Comparison of ENCODE assay signal across 1 cellular context in genomic region chr12:104571328-104571727, GRCh38.
TF ChIP-seq lines count a peak whose summit lies in the region.

No MANE protein-coding gene starts in this region.

TF ChIP-seq in GM12878, 131 proteins besides CTCF, POLR2A, EP300 and RAD21 (continued from another document):
- no peak for TF ChIP-seq GATAD2B (conservative IDR thresholded peaks at IDR 0.05; ENCODE audit: low read depth)
- no peak; the same call in 1 of the 2 replicates for TF ChIP-seq JUNB (IDR thresholded peaks at IDR 0.05)
- TF ChIP-seq KDM1A (IDR thresholded peaks at IDR 0.05; ENCODE audit: borderline replicate concordance), result no peak
- 0 out of 2 replicates have a peak, but pooled peaks have one; percentile 37 for TF ChIP-seq NFIC (IDR thresholded peaks at IDR 0.05; ENCODE audit: low read depth, low read length)
- TF ChIP-seq RELB (IDR thresholded peaks at IDR 0.05; ENCODE audit: low read depth), result no peak
- TF ChIP-seq IKZF1 (conservative IDR thresholded peaks at IDR 0.05), result peak; percentile 66
- no peak for TF ChIP-seq MTA3 (IDR thresholded peaks at IDR 0.05; ENCODE audit: borderline replicate concordance, low read length)
- TF ChIP-seq ATF3 (IDR thresholded peaks at IDR 0.05; ENCODE audit: borderline replicate concordance, extremely low read depth, low read depth, low read length), result no peak
- no peak for TF ChIP-seq FOXM1 (IDR thresholded peaks at IDR 0.05; ENCODE audit: low read depth, low read length)
- peak in 1 of 2 experiments; percentile 71; a peak in 2 of 4 replicates for TF ChIP-seq BHLHE40 (IDR thresholded peaks at IDR 0.05; ENCODE audit: borderline replicate concordance in 1 of 2, low read depth in 2 of 2, low read length in 1 of 2)
- no peak for TF ChIP-seq NR2C2 (IDR thresholded peaks at IDR 0.05; ENCODE audit: borderline replicate concordance, control insufficient read depth, insufficient read length, low read depth)
- TF ChIP-seq MEF2B (IDR thresholded peaks at IDR 0.05; ENCODE audit: partially characterized antibody, poor library complexity, severe bottlenecking), result no peak
- no peak for TF ChIP-seq FOXK2 (IDR thresholded peaks at IDR 0.05)
- TF ChIP-seq ZNF217 (IDR thresholded peaks at IDR 0.05), result no peak
- TF ChIP-seq NR2F1 (conservative IDR thresholded peaks at IDR 0.05), result peak; percentile 95
- no peak for TF ChIP-seq HDGF (IDR thresholded peaks at IDR 0.05)
- 0 out of 2 replicates have a peak, but pooled peaks have one; percentile 35 for TF ChIP-seq CBFB (IDR thresholded peaks at IDR 0.05; ENCODE audit: low read depth)
- TF ChIP-seq RELA (IDR thresholded peaks at IDR 0.05; ENCODE audit: borderline replicate concordance, partially characterized antibody), result no peak
- peak; percentile 93 for TF ChIP-seq SPI1 (IDR thresholded peaks at IDR 0.05; ENCODE audit: borderline replicate concordance, insufficient read depth, low read depth, low read length)
- no peak for TF ChIP-seq BCL3 (IDR thresholded peaks at IDR 0.05; ENCODE audit: borderline replicate concordance, insufficient read depth, low read depth, low read length, poor library complexity, severe bottlenecking)
- TF ChIP-seq, protein P1, sequence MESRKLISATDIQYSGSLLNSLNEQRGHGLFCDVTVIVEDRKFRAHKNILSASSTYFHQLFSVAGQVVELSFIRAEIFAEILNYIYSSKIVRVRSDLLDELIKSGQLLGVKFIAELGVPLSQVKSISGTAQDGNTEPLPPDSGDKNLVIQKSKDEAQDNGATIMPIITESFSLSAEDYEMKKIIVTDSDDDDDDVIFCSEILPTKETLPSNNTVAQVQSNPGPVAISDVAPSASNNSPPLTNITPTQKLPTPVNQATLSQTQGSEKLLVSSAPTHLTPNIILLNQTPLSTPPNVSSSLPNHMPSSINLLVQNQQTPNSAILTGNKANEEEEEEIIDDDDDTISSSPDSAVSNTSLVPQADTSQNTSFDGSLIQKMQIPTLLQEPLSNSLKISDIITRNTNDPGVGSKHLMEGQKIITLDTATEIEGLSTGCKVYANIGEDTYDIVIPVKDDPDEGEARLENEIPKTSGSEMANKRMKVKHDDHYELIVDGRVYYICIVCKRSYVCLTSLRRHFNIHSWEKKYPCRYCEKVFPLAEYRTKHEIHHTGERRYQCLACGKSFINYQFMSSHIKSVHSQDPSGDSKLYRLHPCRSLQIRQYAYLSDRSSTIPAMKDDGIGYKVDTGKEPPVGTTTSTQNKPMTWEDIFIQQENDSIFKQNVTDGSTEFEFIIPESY (IDR thresholded peaks at IDR 0.05), result no peak; the same call in 1 of the 2 replicates
- peak; percentile 58; the same call in 1 of the 2 replicates for TF ChIP-seq EED (IDR thresholded peaks at IDR 0.05; ENCODE audit: low read depth)
- no peak for TF ChIP-seq EZH2 (IDR thresholded peaks at IDR 0.05; ENCODE audit: borderline replicate concordance, control insufficient read depth, low read depth, low read length)
- no peak for TF ChIP-seq NFXL1 (IDR thresholded peaks at IDR 0.05; ENCODE audit: borderline replicate concordance)
- TF ChIP-seq, protein P2, sequence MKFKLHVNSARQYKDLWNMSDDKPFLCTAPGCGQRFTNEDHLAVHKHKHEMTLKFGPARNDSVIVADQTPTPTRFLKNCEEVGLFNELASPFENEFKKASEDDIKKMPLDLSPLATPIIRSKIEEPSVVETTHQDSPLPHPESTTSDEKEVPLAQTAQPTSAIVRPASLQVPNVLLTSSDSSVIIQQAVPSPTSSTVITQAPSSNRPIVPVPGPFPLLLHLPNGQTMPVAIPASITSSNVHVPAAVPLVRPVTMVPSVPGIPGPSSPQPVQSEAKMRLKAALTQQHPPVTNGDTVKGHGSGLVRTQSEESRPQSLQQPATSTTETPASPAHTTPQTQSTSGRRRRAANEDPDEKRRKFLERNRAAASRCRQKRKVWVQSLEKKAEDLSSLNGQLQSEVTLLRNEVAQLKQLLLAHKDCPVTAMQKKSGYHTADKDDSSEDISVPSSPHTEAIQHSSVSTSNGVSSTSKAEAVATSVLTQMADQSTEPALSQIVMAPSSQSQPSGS (IDR thresholded peaks at IDR 0.05; ENCODE audit: low read length), result 0 out of 2 replicates have a peak, but pooled peaks have one; percentile 45
- TF ChIP-seq CEBPB (IDR thresholded peaks at IDR 0.05; ENCODE audit: borderline replicate concordance in 1 of 2, low read depth in 2 of 2, low read length in 2 of 2), result no peak
- TF ChIP-seq PAX5 (IDR thresholded peaks at IDR 0.05; ENCODE audit: borderline replicate concordance, low read depth, low read length), result peak; percentile 47
- TF ChIP-seq BRCA1 (IDR thresholded peaks at IDR 0.05; ENCODE audit: low read depth, low read length), result no peak
- peak; percentile 59; the same call in 1 of the 2 replicates for TF ChIP-seq SMARCA5 (IDR thresholded peaks at IDR 0.05)
- no peak for TF ChIP-seq TARDBP (IDR thresholded peaks at IDR 0.05; ENCODE audit: borderline replicate concordance)
- no peak for TF ChIP-seq STAT3 (IDR thresholded peaks at IDR 0.05; ENCODE audit: low read depth, low read length)
- TF ChIP-seq TCF7 (IDR thresholded peaks at IDR 0.05; ENCODE audit: borderline replicate concordance), result no peak
- no peak for TF ChIP-seq RCOR1 (conservative IDR thresholded peaks at IDR 0.05; ENCODE audit: low read depth, low read length)
- TF ChIP-seq CREM (IDR thresholded peaks at IDR 0.05; ENCODE audit: low read depth), result peak; percentile 25; the same call in 1 of the 2 replicates
- TF ChIP-seq ETV6 (conservative IDR thresholded peaks at IDR 0.05 in 1 of 2, IDR thresholded peaks at IDR 0.05 in 1 of 2; ENCODE audit: borderline replicate concordance in 1 of 2, low read depth in 1 of 2), result no peak; a peak in 1 of 4 replicates
- TF ChIP-seq SREBF1 (IDR thresholded peaks at IDR 0.05; ENCODE audit: low read length), result no peak
- TF ChIP-seq IKZF2 (IDR thresholded peaks at IDR 0.05), result peak in 1 of 2 experiments; percentile 43; a peak in 3 of 4 replicates
